In the genomic region with DNA sequence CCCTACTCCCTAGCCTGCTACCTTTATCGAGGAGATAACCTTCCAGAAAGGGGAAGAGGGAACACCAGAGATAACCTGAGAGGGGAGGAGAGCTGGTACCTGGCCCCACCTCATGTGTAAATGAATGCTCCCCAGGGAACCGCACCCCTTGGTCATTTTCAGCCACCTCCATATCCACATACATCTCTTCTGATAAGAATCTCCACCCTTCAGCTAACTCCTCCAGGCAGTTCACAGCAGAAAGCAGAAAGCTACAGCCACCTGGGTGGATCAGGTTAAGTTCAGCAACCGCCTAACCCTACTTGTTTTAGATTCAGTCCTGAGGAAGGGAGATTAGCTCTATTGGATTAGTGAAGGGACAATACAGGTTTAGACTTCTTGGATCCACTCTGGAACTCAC, we compare ENCODE assay signal across 1 cellular context.
TF ChIP-seq lines count a peak whose summit lies in the region.

No MANE protein-coding gene starts in this region.

TF ChIP-seq in GM12878, 131 proteins besides CTCF, POLR2A, EP300 and RAD21:
- TF ChIP-seq, protein P1, sequence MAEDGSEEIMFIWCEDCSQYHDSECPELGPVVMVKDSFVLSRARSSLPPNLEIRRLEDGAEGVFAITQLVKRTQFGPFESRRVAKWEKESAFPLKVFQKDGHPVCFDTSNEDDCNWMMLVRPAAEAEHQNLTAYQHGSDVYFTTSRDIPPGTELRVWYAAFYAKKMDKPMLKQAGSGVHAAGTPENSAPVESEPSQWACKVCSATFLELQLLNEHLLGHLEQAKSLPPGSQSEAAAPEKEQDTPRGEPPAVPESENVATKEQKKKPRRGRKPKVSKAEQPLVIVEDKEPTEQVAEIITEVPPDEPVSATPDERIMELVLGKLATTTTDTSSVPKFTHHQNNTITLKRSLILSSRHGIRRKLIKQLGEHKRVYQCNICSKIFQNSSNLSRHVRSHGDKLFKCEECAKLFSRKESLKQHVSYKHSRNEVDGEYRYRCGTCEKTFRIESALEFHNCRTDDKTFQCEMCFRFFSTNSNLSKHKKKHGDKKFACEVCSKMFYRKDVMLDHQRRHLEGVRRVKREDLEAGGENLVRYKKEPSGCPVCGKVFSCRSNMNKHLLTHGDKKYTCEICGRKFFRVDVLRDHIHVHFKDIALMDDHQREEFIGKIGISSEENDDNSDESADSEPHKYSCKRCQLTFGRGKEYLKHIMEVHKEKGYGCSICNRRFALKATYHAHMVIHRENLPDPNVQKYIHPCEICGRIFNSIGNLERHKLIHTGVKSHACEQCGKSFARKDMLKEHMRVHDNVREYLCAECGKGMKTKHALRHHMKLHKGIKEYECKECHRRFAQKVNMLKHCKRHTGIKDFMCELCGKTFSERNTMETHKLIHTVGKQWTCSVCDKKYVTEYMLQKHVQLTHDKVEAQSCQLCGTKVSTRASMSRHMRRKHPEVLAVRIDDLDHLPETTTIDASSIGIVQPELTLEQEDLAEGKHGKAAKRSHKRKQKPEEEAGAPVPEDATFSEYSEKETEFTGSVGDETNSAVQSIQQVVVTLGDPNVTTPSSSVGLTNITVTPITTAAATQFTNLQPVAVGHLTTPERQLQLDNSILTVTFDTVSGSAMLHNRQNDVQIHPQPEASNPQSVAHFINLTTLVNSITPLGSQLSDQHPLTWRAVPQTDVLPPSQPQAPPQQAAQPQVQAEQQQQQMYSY (CRISPR knock-in tag; IDR thresholded peaks at IDR 0.05), result no peak
- no peak for TF ChIP-seq ZNF274 (IDR thresholded peaks at IDR 0.05; ENCODE audit: insufficient read depth, insufficient read length)
- TF ChIP-seq, protein P2, sequence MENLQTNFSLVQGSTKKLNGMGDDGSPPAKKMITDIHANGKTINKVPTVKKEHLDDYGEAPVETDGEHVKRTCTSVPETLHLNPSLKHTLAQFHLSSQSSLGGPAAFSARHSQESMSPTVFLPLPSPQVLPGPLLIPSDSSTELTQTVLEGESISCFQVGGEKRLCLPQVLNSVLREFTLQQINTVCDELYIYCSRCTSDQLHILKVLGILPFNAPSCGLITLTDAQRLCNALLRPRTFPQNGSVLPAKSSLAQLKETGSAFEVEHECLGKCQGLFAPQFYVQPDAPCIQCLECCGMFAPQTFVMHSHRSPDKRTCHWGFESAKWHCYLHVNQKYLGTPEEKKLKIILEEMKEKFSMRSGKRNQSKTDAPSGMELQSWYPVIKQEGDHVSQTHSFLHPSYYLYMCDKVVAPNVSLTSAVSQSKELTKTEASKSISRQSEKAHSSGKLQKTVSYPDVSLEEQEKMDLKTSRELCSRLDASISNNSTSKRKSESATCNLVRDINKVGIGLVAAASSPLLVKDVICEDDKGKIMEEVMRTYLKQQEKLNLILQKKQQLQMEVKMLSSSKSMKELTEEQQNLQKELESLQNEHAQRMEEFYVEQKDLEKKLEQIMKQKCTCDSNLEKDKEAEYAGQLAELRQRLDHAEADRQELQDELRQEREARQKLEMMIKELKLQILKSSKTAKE (IDR thresholded peaks at IDR 0.05; ENCODE audit: low read depth, poor library complexity, severe bottlenecking), result no peak
- no peak for TF ChIP-seq ZZZ3 (IDR thresholded peaks at IDR 0.05; ENCODE audit: control insufficient read depth, insufficient read length, low read depth)
- TF ChIP-seq SMAD5 (IDR thresholded peaks at IDR 0.05; ENCODE audit: low read depth), result no peak
- no peak for TF ChIP-seq NRF1 (conservative IDR thresholded peaks at IDR 0.05; ENCODE audit: low read depth, low read length)
- TF ChIP-seq, protein P3, sequence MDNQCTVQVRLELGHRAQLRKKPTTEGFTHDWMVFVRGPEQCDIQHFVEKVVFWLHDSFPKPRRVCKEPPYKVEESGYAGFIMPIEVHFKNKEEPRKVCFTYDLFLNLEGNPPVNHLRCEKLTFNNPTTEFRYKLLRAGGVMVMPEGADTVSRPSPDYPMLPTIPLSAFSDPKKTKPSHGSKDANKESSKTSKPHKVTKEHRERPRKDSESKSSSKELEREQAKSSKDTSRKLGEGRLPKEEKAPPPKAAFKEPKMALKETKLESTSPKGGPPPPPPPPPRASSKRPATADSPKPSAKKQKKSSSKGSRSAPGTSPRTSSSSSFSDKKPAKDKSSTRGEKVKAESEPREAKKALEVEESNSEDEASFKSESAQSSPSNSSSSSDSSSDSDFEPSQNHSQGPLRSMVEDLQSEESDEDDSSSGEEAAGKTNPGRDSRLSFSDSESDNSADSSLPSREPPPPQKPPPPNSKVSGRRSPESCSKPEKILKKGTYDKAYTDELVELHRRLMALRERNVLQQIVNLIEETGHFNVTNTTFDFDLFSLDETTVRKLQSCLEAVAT (IDR thresholded peaks at IDR 0.05), result no peak
- TF ChIP-seq KLF5 (IDR thresholded peaks at IDR 0.05; ENCODE audit: partially characterized antibody), result no peak
- TF ChIP-seq NR2C1 (IDR thresholded peaks at IDR 0.05), result no peak
